36 cellular contexts compared by ENCODE assay signal in genomic region chr4:176261018-176261417, GRCh38. TPM values are rescaled to one million over a fixed set of nuclear protein-coding genes. Genes with fewer than 3 reads are reported as not detected.
"Had no signal": no experiment of that assay in that cellular context is flagged by ENCODE, and none has a peak within 500 bp of the region (broad histone marks: within the 10 kb centered on the region; RNA-seq: fewer than 3 reads in every experiment).

No MANE protein-coding gene starts in this region.

- H3K9me3 ChIP-seq: ascending aorta, colonic mucosa, testis, transverse colon had no signal

- H3K36me3 ChIP-seq: ascending aorta, cardiac muscle cell, colonic mucosa, transverse colon had no signal

- H3K4me3 ChIP-seq: ascending aorta, cardiac muscle cell, colonic mucosa, testis, transverse colon had no signal

- H3K9ac ChIP-seq: parathyroid adenoma had no signal

- H3K4me1 ChIP-seq: colonic mucosa, parathyroid adenoma, testis, transverse colon had no signal

- H3K27ac ChIP-seq: ascending aorta, cardiac muscle cell, colonic mucosa, epithelial cell of prostate, parathyroid adenoma, testis, VCaP had no signal

- H2AFZ ChIP-seq: parathyroid adenoma had no signal

- FAIRE-seq: endometrium, keratinocyte, urothelium cell line had no signal

- DNase-seq: activated CD4-positive, alpha-beta T cell treated with anti-CD3 and anti-CD28 coated beads for 4 hours; activated CD4-positive, alpha-beta T cell treated with anti-CD3 and anti-CD28 coated beads, Interleukin-2, amount 50 U/mL, for 4 hours; activated CD8-positive, alpha-beta memory T cell treated with anti-CD3 and anti-CD28 coated beads for 24 hours; activated effector memory CD4-positive, alpha-beta T cell treated with anti-CD3 and anti-CD28 coated beads, Interleukin-2, amount 50 U/mL, for 16 hours; activated naive CD4-positive, alpha-beta T cell treated with anti-CD3 and anti-CD28 coated beads for 36 hours; activated naive CD8-positive, alpha-beta T cell treated with anti-CD3 and anti-CD28 coated beads for 36 hours; activated T-cell treated with anti-CD3 and anti-CD28 coated beads, Interleukin-2, amount 50 U/mL, for 1 hour; cerebellar nuclear complex; colonic mucosa; effector CD8-positive, alpha-beta T cell; head of caudate nucleus; hippocampal formation; left colon; mammary epithelial cell; naive thymus-derived CD8-positive, alpha-beta T cell; nucleus accumbens; right cardiac atrium; stimulated activated CD4-positive, alpha-beta T cell treated with anti-CD3 and anti-CD28 coated beads, Interleukin-2, amount 100 ng/mL, for 48 hours; stimulated activated naive CD8-positive, alpha-beta T cell treated with anti-CD3 and anti-CD28 coated beads, Interleukin-15, Interleukin-2, amounts not matched to agents 100 U/mL and 50 U/mL, for 24 hours; testis; transverse colon had no signal

- ATAC-seq: left colon; naive thymus-derived CD8-positive, alpha-beta T cell; right cardiac atrium; stimulated activated naive CD8-positive, alpha-beta T cell treated with anti-CD3 and anti-CD28 coated beads, Interleukin-15, Interleukin-2, amounts not matched to agents 100 U/mL and 50 U/mL, for 24 hours had no signal

- H3K27me3 ChIP-seq: ascending aorta, cardiac muscle cell, colonic mucosa, testis, transverse colon had no signal

- H3K79me2 ChIP-seq: parathyroid adenoma had no signal

RNA-seq across cellular contexts. Expression of gene ASB5, which starts 8.0 kb away (rescaled TPM):
- total RNA-seq: activated naive CD4-positive, alpha-beta T cell treated with anti-CD3 and anti-CD28 coated beads for 36 hours; activated naive CD8-positive, alpha-beta T cell treated with anti-CD3 and anti-CD28 coated beads for 36 hours; activated T-helper 1 cell treated with anti-CD3 and anti-CD28 coated beads, Interleukin-12 subunit alpha, Interleukin-12 subunit beta, Interleukin-2, Interleukin-4 antibody, amounts not matched to agents 30 ng/mL and 10 ng/mL and 1 ng/mL, durations not matched to agents 14 hours and 24 hours and 36 hours; ascending aorta; cardiac muscle cell; dermis microvascular lymphatic vessel endothelial cell; liver; mammary epithelial cell; mesothelial cell of epicardium; naive thymus-derived CD8-positive, alpha-beta T cell; neural crest cell; pulmonary artery endothelial cell; T-helper 1 cell treated with Interleukin-12 subunit alpha and Interleukin-12 subunit beta and Interleukin-4 antibody, amounts not matched to agents 30 ng/mL and 1 ng/mL, for 36 hours had no signal
- polyA plus RNA-seq: keratinocyte; naive thymus-derived CD8-positive, alpha-beta T cell had no signal
